ENCODE assay signal across 1 cellular context in the genomic region with DNA sequence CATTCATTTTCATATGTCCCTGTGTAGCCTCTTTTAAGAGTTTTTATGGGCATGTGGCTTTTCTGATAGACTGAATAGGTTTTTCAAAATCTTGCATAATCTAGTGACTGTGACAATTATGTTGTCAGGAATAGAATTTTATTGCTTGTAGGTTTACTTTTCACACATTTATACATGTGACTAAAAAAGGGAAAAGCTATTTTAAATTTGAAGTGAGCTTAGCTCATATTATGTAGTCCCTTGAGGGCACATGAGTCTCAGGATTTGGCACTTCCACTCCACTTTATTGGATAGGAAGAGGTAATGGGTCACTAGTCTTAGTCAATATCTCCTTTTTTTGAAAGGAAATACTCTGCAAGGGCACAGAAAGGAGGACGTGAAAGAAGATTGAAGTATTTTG.
TF ChIP-seq lines count a peak whose summit lies in the region.

No MANE protein-coding gene starts in this region.

TF ChIP-seq in HEK293, 187 proteins besides CTCF, POLR2A, EP300 and RAD21 (continued from another document and continues in another):
- TF ChIP-seq TSHZ1 (tag by site-specific recombination; IDR thresholded peaks at IDR 0.05; ENCODE audit: borderline replicate concordance) (no peak), ZNF23 (tag by site-specific recombination; IDR thresholded peaks at IDR 0.05; ENCODE audit: borderline replicate concordance) (no peak), ZNF488 (tag by site-specific recombination; IDR thresholded peaks at IDR 0.05) (no peak), ZBTB20 (tag by site-specific recombination; IDR thresholded peaks at IDR 0.05) (peak; percentile 19; the same call in 1 of the 2 replicates), BCL11B (tag by site-specific recombination; IDR thresholded peaks at IDR 0.05; ENCODE audit: low read depth) (0 out of 2 replicates have a peak, but pooled peaks have one; percentile 21), SP7 (tag by site-specific recombination; IDR thresholded peaks at IDR 0.05) (peak; percentile 36; the same call in 1 of the 2 replicates), ZNF692 (tag by site-specific recombination; IDR thresholded peaks at IDR 0.05) (0 out of 2 replicates have a peak, but pooled peaks have one; percentile 23), ZNF391 (tag by site-specific recombination; IDR thresholded peaks at IDR 0.05; ENCODE audit: borderline replicate concordance, low read depth) (no peak), KLF16 (tag by site-specific recombination; IDR thresholded peaks at IDR 0.05) (0 out of 2 replicates have a peak, but pooled peaks have one; percentile 14), KLF7 (tag by site-specific recombination; IDR thresholded peaks at IDR 0.05; ENCODE audit: borderline replicate concordance) (no peak), GLIS1 (tag by site-specific recombination; IDR thresholded peaks at IDR 0.05) (no peak), KLF1 (tag by site-specific recombination; IDR thresholded peaks at IDR 0.05) (no peak), HIC1 (tag by site-specific recombination; IDR thresholded peaks at IDR 0.05) (peak; percentile 65), ZNF585B (tag by site-specific recombination; IDR thresholded peaks at IDR 0.05) (no peak), ZEB2 (tag by site-specific recombination; IDR thresholded peaks at IDR 0.05) (0 out of 2 replicates have a peak, but pooled peaks have one; percentile 21), ZNF830 (tag by site-specific recombination; IDR thresholded peaks at IDR 0.05; ENCODE audit: low read depth) (no peak), ZBTB17 (tag by site-specific recombination; IDR thresholded peaks at IDR 0.05) (no peak), REPIN1 (tag by site-specific recombination; IDR thresholded peaks at IDR 0.05; ENCODE audit: low read depth) (no peak), ZNF350 (tag by site-specific recombination; IDR thresholded peaks at IDR 0.05) (no peak), ZNF626 (tag by site-specific recombination; IDR thresholded peaks at IDR 0.05) (no peak), ZNF843 (tag by site-specific recombination; IDR thresholded peaks at IDR 0.05) (peak; percentile 63), YY2 (tag by site-specific recombination; IDR thresholded peaks at IDR 0.05) (no peak), ATF2 (tag by site-specific recombination; IDR thresholded peaks at IDR 0.05; ENCODE audit: low read depth) (no peak), ZNF529 (tag by site-specific recombination; IDR thresholded peaks at IDR 0.05; ENCODE audit: insufficient replicate concordance) (no peak), ZFP41 (tag by site-specific recombination; IDR thresholded peaks at IDR 0.05; ENCODE audit: borderline replicate concordance) (no peak), SCRT2 (tag by site-specific recombination; IDR thresholded peaks at IDR 0.05) (no peak), FEZF1 (tag by site-specific recombination; IDR thresholded peaks at IDR 0.05) (peak; percentile 86)
- TF ChIP-seq, protein P1, sequence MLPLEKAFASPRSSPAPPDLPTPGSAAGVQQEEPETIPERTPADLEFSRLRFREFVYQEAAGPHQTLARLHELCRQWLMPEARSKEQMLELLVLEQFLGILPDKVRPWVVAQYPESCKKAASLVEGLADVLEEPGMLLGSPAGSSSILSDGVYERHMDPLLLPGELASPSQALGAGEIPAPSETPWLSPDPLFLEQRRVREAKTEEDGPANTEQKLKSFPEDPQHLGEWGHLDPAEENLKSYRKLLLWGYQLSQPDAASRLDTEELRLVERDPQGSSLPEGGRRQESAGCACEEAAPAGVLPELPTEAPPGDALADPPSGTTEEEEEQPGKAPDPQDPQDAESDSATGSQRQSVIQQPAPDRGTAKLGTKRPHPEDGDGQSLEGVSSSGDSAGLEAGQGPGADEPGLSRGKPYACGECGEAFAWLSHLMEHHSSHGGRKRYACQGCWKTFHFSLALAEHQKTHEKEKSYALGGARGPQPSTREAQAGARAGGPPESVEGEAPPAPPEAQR (tag by site-specific recombination; IDR thresholded peaks at IDR 0.05) = no peak
- TF ChIP-seq, protein P2, sequence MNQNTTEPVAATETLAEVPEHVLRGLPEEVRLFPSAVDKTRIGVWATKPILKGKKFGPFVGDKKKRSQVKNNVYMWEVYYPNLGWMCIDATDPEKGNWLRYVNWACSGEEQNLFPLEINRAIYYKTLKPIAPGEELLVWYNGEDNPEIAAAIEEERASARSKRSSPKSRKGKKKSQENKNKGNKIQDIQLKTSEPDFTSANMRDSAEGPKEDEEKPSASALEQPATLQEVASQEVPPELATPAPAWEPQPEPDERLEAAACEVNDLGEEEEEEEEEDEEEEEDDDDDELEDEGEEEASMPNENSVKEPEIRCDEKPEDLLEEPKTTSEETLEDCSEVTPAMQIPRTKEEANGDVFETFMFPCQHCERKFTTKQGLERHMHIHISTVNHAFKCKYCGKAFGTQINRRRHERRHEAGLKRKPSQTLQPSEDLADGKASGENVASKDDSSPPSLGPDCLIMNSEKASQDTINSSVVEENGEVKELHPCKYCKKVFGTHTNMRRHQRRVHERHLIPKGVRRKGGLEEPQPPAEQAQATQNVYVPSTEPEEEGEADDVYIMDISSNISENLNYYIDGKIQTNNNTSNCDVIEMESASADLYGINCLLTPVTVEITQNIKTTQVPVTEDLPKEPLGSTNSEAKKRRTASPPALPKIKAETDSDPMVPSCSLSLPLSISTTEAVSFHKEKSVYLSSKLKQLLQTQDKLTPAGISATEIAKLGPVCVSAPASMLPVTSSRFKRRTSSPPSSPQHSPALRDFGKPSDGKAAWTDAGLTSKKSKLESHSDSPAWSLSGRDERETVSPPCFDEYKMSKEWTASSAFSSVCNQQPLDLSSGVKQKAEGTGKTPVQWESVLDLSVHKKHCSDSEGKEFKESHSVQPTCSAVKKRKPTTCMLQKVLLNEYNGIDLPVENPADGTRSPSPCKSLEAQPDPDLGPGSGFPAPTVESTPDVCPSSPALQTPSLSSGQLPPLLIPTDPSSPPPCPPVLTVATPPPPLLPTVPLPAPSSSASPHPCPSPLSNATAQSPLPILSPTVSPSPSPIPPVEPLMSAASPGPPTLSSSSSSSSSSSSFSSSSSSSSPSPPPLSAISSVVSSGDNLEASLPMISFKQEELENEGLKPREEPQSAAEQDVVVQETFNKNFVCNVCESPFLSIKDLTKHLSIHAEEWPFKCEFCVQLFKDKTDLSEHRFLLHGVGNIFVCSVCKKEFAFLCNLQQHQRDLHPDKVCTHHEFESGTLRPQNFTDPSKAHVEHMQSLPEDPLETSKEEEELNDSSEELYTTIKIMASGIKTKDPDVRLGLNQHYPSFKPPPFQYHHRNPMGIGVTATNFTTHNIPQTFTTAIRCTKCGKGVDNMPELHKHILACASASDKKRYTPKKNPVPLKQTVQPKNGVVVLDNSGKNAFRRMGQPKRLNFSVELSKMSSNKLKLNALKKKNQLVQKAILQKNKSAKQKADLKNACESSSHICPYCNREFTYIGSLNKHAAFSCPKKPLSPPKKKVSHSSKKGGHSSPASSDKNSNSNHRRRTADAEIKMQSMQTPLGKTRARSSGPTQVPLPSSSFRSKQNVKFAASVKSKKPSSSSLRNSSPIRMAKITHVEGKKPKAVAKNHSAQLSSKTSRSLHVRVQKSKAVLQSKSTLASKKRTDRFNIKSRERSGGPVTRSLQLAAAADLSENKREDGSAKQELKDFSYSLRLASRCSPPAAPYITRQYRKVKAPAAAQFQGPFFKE (tag by site-specific recombination; IDR thresholded peaks at IDR 0.05; ENCODE audit: borderline replicate concordance) = no peak
- TF ChIP-seq, protein P3, sequence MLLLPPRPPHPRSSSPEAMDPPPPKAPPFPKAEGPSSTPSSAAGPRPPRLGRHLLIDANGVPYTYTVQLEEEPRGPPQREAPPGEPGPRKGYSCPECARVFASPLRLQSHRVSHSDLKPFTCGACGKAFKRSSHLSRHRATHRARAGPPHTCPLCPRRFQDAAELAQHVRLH (tag by site-specific recombination; IDR thresholded peaks at IDR 0.05) = 0 out of 2 replicates have a peak, but pooled peaks have one; percentile 30
- TF ChIP-seq, protein P4, sequence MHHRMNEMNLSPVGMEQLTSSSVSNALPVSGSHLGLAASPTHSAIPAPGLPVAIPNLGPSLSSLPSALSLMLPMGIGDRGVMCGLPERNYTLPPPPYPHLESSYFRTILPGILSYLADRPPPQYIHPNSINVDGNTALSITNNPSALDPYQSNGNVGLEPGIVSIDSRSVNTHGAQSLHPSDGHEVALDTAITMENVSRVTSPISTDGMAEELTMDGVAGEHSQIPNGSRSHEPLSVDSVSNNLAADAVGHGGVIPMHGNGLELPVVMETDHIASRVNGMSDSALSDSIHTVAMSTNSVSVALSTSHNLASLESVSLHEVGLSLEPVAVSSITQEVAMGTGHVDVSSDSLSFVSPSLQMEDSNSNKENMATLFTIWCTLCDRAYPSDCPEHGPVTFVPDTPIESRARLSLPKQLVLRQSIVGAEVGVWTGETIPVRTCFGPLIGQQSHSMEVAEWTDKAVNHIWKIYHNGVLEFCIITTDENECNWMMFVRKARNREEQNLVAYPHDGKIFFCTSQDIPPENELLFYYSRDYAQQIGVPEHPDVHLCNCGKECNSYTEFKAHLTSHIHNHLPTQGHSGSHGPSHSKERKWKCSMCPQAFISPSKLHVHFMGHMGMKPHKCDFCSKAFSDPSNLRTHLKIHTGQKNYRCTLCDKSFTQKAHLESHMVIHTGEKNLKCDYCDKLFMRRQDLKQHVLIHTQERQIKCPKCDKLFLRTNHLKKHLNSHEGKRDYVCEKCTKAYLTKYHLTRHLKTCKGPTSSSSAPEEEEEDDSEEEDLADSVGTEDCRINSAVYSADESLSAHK (tag by site-specific recombination; IDR thresholded peaks at IDR 0.05) = 0 out of 2 replicates have a peak, but pooled peaks have one; percentile 47
- TF ChIP-seq, protein P5, sequence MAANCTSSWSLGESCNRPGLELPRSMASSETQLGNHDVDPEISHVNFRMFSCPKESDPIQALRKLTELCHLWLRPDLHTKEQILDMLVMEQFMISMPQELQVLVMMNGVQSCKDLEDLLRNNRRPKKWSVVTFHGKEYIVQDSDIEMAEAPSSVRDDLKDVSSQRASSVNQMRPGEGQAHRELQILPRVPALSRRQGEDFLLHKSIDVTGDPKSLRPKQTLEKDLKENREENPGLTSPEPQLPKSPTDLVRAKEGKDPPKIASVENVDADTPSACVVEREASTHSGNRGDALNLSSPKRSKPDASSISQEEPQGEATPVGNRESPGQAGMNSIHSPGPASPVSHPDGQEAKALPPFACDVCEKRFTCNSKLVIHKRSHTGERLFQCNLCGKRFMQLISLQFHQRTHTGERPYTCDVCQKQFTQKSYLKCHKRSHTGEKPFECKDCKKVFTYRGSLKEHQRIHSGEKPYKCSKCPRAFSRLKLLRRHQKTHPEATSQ (tag by site-specific recombination; IDR thresholded peaks at IDR 0.05) = no peak
